Comparison of ENCODE assay signal across 9 cellular contexts in the genomic region with DNA sequence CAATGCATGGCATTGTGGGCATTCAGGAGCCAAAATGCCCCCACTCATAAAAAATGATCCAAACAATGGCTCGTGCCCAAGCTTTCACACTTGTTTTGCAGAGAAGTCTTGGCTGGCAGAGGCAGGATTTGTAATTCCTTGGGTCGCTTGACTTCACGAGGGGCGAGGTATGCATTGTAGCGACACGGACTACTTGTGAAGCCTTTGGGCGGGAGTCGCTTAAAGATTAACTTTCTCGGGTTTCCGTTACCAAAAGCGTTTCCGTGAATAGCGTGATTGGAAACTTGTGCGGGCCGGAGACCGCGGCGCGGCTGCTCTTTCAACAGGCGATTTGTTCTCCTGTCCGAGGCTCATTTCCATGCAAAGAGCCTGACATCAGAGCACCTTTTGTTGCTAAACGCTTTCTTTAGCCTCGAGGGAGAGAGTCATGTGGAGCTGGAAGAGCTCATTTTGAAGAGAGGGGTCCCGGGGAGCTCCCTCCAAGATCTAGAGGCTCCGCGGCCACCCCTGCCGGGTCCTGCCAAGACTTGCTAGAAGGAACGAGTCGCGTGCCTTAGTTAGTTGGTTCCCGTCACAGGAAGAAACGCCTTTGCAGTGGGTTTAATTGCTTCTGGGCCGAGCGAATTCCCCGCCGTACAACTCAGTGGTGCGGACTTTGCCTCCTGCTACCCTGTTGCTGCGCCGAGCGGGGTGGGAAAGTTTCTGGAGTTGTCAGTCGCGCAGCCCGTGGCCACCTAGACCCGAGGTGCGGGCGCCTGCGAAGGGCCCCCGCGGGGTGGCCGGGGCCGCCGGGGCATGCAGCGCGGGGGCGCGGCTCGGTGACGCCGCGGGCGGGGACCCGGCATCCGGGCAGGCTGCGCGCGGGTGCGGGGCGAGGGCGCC. TPM values are rescaled to one million over a fixed set of nuclear protein-coding genes. Genes with fewer than 3 reads are reported as not detected.
A peak's percentile ranks its signal among the peaks of the same experiment; 100 is the strongest.
DNase-seq lines count a peak whose midpoint lies in the region; FAIRE-seq and TF ChIP-seq lines count a peak whose summit lies in the region.
"Had no signal": no experiment of that assay in that cellular context is flagged by ENCODE, and none has a peak within 500 bp of the region (broad histone marks: within the 10 kb centered on the region; RNA-seq: fewer than 3 reads in every experiment).

Gene SASH1 (plus strand): TSS at position 693 of the 882 bp plus-strand sequence. CDS start 230 bp downstream, outside the sequence.

- DNase-seq in EL (peak; percentile 78), GM23248 (peak; percentile 87), LHCN-M2 (ENCODE audit: low read depth) (peak; percentile 74), SW 1271 (lab: John Stamatoyannopoulos, UW) (peak; percentile 66 to 71), cortex of kidney (lab: John Stamatoyannopoulos, UW) (peak; percentile 75), kidney epithelial cell (ENCODE audit: low read depth) (peak; percentile 70), small intestine (peak; percentile 73)
- no peak for DNase-seq in effector CD4-positive, alpha-beta T cell

- H3K36me3 ChIP-seq in GM23248 (ENCODE audit: low read depth) (peaks cover 7% of the 10 kb centered on the region; the same call in 1 of the 2 replicates), kidney epithelial cell (ENCODE audit: control insufficient read depth, insufficient read depth, low read length) (no peaks in the 10 kb centered on the region), small intestine (ENCODE audit: control insufficient read depth in 2 of 2, insufficient read depth in 2 of 2, low read length in 2 of 2) (no peaks in the 10 kb centered on the region)

- WGBS in GM23248 (ENCODE audit: low coverage in 1 of 2, low lambda C conversion rate in 2 of 2, missing lambda C conversion rate in 2 of 2), 2 experiments, result 1 to 2% methylated on average over 39 to 57 of the region's 69 CpGs
- 1% methylated on average over 61 to 69 of the region's 69 CpGs for WGBS in small intestine, 3 donors

- peak within 1 kb of the TSS; percentile 85 for H3K9ac ChIP-seq in GM23248

- TF ChIP-seq CTCF in kidney epithelial cell (IDR thresholded peaks at IDR 0.05; ENCODE audit: insufficient read depth, low read length, poor library complexity, severe bottlenecking), result no peak

- peaks cover 93% of the 10 kb centered on the region for H3K79me2 ChIP-seq in GM23248 (ENCODE audit: insufficient read depth)

- no peaks in the 10 kb centered on the region for H3K27me3 ChIP-seq in GM23248 (replicated peaks; ENCODE audit: insufficient read depth)
- H3K27me3 ChIP-seq in kidney epithelial cell (ENCODE audit: control insufficient read depth, insufficient read depth, low read length), result no peaks in the 10 kb centered on the region
- H3K27me3 ChIP-seq in small intestine (ENCODE audit: control insufficient read depth in 2 of 2, insufficient read depth in 2 of 2, low read length in 2 of 2), result peaks cover 0 to 2% of the 10 kb centered on the region in 2 donors

- no peaks in the 10 kb centered on the region for H3K9me3 ChIP-seq in GM23248 (ENCODE audit: low read depth)
- no peaks in the 10 kb centered on the region for H3K9me3 ChIP-seq in small intestine (ENCODE audit: control insufficient read depth, low read depth)

- H3K4me3 ChIP-seq in GM23248 (peak within 1 kb of the TSS; percentile 76), kidney epithelial cell (ENCODE audit: low read depth, low read length) (peak within 1 kb of the TSS; percentile 84), small intestine (ENCODE audit: low read depth in 1 of 2, low read length in 2 of 2) (peak within 1 kb of the TSS; percentile 43 to 78)

- H3F3A ChIP-seq in GM23248 (ENCODE audit: insufficient read depth), result peaks cover 22% of the 10 kb centered on the region; the same call in 1 of the 2 replicates

- H2AFZ ChIP-seq in GM23248, result peak within 1 kb of the TSS; percentile 49

- H3K4me1 ChIP-seq in GM23248 (ENCODE audit: insufficient read depth) (peaks cover 40% of the 10 kb centered on the region), small intestine (ENCODE audit: control insufficient read depth in 2 of 2, insufficient read depth in 1 of 2, low read depth in 1 of 2, low read length in 1 of 2) (no peaks in the 10 kb centered on the region)

- no peak for FAIRE-seq in small intestine (lab: Jason Lieb, UNC)
- FAIRE-seq: endometrium had no signal

- H4K20me1 ChIP-seq in GM23248 (ENCODE audit: insufficient read depth), result no peaks in the 10 kb centered on the region

- H3K27ac ChIP-seq in GM23248 (peak within 1 kb of the TSS; percentile 84), small intestine (ENCODE audit: low read depth in 1 of 2, low read length in 1 of 2) (peak within 1 kb of the TSS; percentile 54 to 93)

- in situ Hi-C loops in GM23248 (cut with MboI), result no loop called here

- H3K4me2 ChIP-seq in GM23248 (ENCODE audit: unreplicated experiment), result peak within 1 kb of the TSS; percentile 97

- H3K9me2 ChIP-seq in GM23248 (ENCODE audit: insufficient read depth), result no peaks in the 10 kb centered on the region

RNA-seq across cellular contexts. Expression of gene SASH1, which starts in this region (rescaled TPM):
- total RNA-seq in GM23248 (2014; rRNA removed; shearing (Covaris generic)), result 89.7 and 99.0 TPM in 2 replicates
- 68.5 and 69.1 TPM in 2 replicates for polyA plus RNA-seq in GM23248 (2016; fragmentation: Nextera tagmentation; extraction: Ambion mirVana)
- 23.1 and 29.8 TPM in 2 replicates for total RNA-seq in LHCN-M2 (2014; rRNA removed)
- 6.9 TPM for polyA plus RNA-seq in LHCN-M2 (2012)
- total RNA-seq in kidney epithelial cell, result 12.1 and 13.8 TPM in 2 replicates
- 10 to 100 TPM in 1 of 3 donors, 1 to 10 TPM in 2; 1.3 to 16.1 (median 4.1) TPM for polyA plus RNA-seq in small intestine
